7 cellular contexts compared by ENCODE assay signal in the genomic region with DNA sequence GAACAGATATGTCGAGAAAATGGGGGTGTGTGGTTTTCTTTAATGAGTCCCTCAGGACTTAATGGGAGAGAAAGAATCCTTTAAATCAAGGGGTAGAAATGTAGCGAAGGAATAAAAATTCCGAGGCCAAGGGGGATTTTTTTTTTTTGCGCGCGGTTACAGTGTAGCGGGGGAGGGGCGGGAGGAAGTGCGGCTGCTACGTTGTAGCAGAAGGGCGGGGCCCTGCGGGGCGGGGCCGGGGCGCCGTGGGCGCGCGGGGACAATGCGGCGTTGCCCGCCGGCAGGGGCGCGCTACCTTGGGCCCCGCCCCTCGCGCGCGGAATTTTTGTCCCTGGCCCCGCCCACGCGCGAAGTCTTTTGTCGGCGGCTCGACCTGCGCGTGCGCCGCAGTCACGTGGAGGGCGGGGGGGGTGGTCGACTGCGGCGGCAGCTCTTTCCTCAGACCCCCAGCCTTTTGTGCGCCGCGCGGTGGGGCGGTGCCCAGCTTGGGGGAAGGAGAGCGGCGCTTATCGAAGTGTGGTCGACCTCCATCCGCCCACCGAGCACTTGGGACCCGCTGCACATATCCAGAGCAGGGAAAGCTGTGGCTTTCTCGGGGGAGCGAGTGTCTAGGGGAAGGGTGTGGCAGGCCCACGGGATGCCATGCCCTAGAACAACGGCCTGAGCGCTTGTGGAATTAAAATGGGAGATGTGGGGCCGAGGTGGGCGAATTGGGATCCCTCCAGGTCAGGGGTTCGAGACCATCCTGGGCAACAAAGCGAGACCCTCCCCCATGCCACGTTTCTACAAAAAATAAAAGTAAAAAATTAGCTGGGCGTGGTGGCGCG. TPM values are rescaled to one million over a fixed set of nuclear protein-coding genes. Genes with fewer than 3 reads are reported as not detected.
DNase-seq lines count a peak whose midpoint lies in the region; ATAC-seq and TF ChIP-seq lines count a peak whose summit lies in the region.

No MANE protein-coding gene starts in this region.

- DNase-seq in IMR-90 (peak; percentile 87), OCI-LY7 (ENCODE audit: low spot score) (peak; percentile 93), activated T-cell treated with anti-CD3 and anti-CD28 coated beads for 24 hours (ENCODE audit: low read depth) (peak; percentile 92), epithelial cell of esophagus (ENCODE audit: low read depth) (peak; percentile 90), mucosa of descending colon (peak; percentile 93 to 95 (median 94))
- DNase-seq in stimulated activated CD8-positive, alpha-beta memory T cell treated with anti-CD3 and anti-CD28 coated beads, Interleukin-2, amount 100 ng/mL, for 48 hours (ENCODE audit: low read depth in 2 of 2): peak; percentile 93 to 97

- H3K23ac ChIP-seq in IMR-90 (ENCODE audit: low read depth, low read length): peak overlapping the region; percentile 92

- H3K36me3 ChIP-seq in IMR-90 (ENCODE audit: control insufficient read depth, insufficient read depth, low read length): peaks cover 37% of the 10 kb centered on the region
- H3K36me3 ChIP-seq in OCI-LY7 (ENCODE audit: insufficient read depth, low read length): peaks cover 65% of the 10 kb centered on the region
- H3K36me3 ChIP-seq in mucosa of descending colon (ENCODE audit: low read depth): peaks cover 4% of the 10 kb centered on the region

- H3K9me3 ChIP-seq in IMR-90 (ENCODE audit: control insufficient read depth, insufficient read depth, low read length) (no peaks in the 10 kb centered on the region), OCI-LY7 (ENCODE audit: low read length) (no peaks in the 10 kb centered on the region), mucosa of descending colon (no peaks in the 10 kb centered on the region)

- no peak overlapping the region for H2BK15ac ChIP-seq in IMR-90 (ENCODE audit: low read depth, low read length)

- H3K9me2 ChIP-seq in OCI-LY7 (ENCODE audit: insufficient read depth, low read length): no peaks in the 10 kb centered on the region

- TF ChIP-seq RAD21 in IMR-90 (IDR thresholded peaks at IDR 0.05; ENCODE audit: low read length): no peak; the same call in 1 of the 2 replicates

- peak overlapping the region; percentile 98 for H2AK9ac ChIP-seq in IMR-90 (replicated peaks; ENCODE audit: low read depth, low read length, poor library complexity)

- H3K56ac ChIP-seq in IMR-90 (ENCODE audit: extremely low read depth, insufficient read depth, low read length): peak overlapping the region; percentile 100

- peak; percentile 13 for ATAC-seq in GM18520 (IDR thresholded peaks at IDR 0.05; ENCODE audit: unreplicated experiment)
- ATAC-seq in IMR-90 (ENCODE audit: low read depth): peak; percentile 40
- ATAC-seq in mucosa of descending colon: peak; percentile 70

- H2AK5ac ChIP-seq in IMR-90 (ENCODE audit: low read depth, low read length): peak overlapping the region; percentile 89

- intact Hi-C loops in IMR-90 (cut with micrococcal nuclease): loop anchor here (1.0 to 2.0 kb wide), 4 partner anchors 35 to 105 kb away; a partner anchor contains a TSS
- intact Hi-C loops in OCI-LY7 (cut with micrococcal nuclease; ENCODE audit: unreplicated experiment): loop anchor here (1.0 to 5.0 kb wide), 3 partner anchors 39 to 164 kb away; a partner anchor contains a TSS
- intact Hi-C loops in mucosa of descending colon (cut with DNase I, micrococcal nuclease): loop anchor here (2.0 kb wide), 2 partner anchors 41 to 43 kb away; no protein-coding TSS in a partner anchor

- peaks cover 49% of the 10 kb centered on the region for H4K20me1 ChIP-seq in IMR-90 (ENCODE audit: insufficient read depth, low read length)
- peaks cover 35% of the 10 kb centered on the region for H4K20me1 ChIP-seq in OCI-LY7 (ENCODE audit: insufficient read depth, low read length)

- TF ChIP-seq CTCF in IMR-90 (conservative IDR thresholded peaks at IDR 0.05; ENCODE audit: low read depth, low read length) (peak; percentile 54), OCI-LY7 (conservative IDR thresholded peaks at IDR 0.05; ENCODE audit: low read length) (peak; percentile 48; the same call in 1 of the 2 replicates), epithelial cell of esophagus (IDR thresholded peaks at IDR 0.05; ENCODE audit: insufficient read depth, low read depth, low read length, missing control alignments) (no peak), mucosa of descending colon (IDR thresholded peaks at IDR 0.05) (peak; percentile 42)

- H3K4me1 ChIP-seq in IMR-90 (ENCODE audit: control insufficient read depth, insufficient read depth, low read length): peaks cover 4% of the 10 kb centered on the region
- H3K4me1 ChIP-seq in OCI-LY7 (ENCODE audit: insufficient read depth, low read length, poor library complexity, severe bottlenecking): peaks cover 48% of the 10 kb centered on the region
- peaks cover 28% of the 10 kb centered on the region for H3K4me1 ChIP-seq in mucosa of descending colon (ENCODE audit: low read depth)

- peaks cover 13 to 41% of the 10 kb centered on the region in 2 experiments for H3K79me1 ChIP-seq in IMR-90 (ENCODE audit: low read depth in 1 of 2, low read length in 2 of 2)

- H4K5ac ChIP-seq in IMR-90 (ENCODE audit: low read depth, low read length): peak overlapping the region; percentile 80

- peak overlapping the region; percentile 97 for H3K9ac ChIP-seq in IMR-90 (ENCODE audit: low read depth, low read length)

- no peak overlapping the region for H2BK20ac ChIP-seq in IMR-90 (ENCODE audit: low read depth, low read length)

- dilution Hi-C loops in IMR-90 (cut with HindIII; ENCODE audit: low sequenced_read_pairs, unreplicated experiment): no loop called here

- peak overlapping the region; percentile 49 to 79 for H4K8ac ChIP-seq in IMR-90 (ENCODE audit: low read depth in 2 of 2, low read length in 2 of 2)

- POLR2A ChIA-PET in IMR-90 (lab: Charles Lee; ENCODE audit: unreplicated experiment): interaction anchor here (0.6 to 1.9 kb wide), 8 partner anchors 26 to 49 kb away, joined by 3 to 7 read pairs (median 5); no protein-coding TSS in a partner anchor
- POLR2A ChIA-PET in OCI-LY7 (lab: Charles Lee): interaction anchor here (0.6 to 6.0 kb wide), 9 partner anchors 9 to 106 kb away, joined by 3 to 71 read pairs (median 5); a partner anchor contains a TSS

- no peaks in the 10 kb centered on the region for H3K27me3 ChIP-seq in IMR-90 (ENCODE audit: control insufficient read depth, insufficient read depth, low read length)

- peak overlapping the region; percentile 53 for H2BK120ac ChIP-seq in IMR-90 (ENCODE audit: low read depth, low read length)

- peaks cover 85% of the 10 kb centered on the region for H3K79me2 ChIP-seq in OCI-LY7 (ENCODE audit: insufficient read depth, low read depth, low read length)

- peak overlapping the region; percentile 92 for H3K4me3 ChIP-seq in IMR-90 (ENCODE audit: insufficient read depth, low read depth, low read length)
- H3K4me3 ChIP-seq in OCI-LY7 (ENCODE audit: low read depth, low read length, poor library complexity, severe bottlenecking): peak overlapping the region; percentile 91
- peak overlapping the region; percentile 68 for H3K4me3 ChIP-seq in epithelial cell of esophagus (ENCODE audit: low read length)
- peak overlapping the region; percentile 92 for H3K4me3 ChIP-seq in mucosa of descending colon

- H2AFZ ChIP-seq in IMR-90 (replicated peaks; ENCODE audit: low read length, poor library complexity) (peak overlapping the region; percentile 78), OCI-LY7 (ENCODE audit: low read length) (no peak overlapping the region)

- H3K9me1 ChIP-seq in IMR-90 (ENCODE audit: insufficient read depth, low read length): peaks cover 10% of the 10 kb centered on the region

- H3K18ac ChIP-seq in IMR-90 (ENCODE audit: low read depth, low read length): peak overlapping the region; percentile 35

- TF ChIP-seq POLR2A in IMR-90 (IDR thresholded peaks at IDR 0.05; ENCODE audit: low read depth, low read length): peak; percentile 76

- BruUV-seq in IMR-90 (replicated peaks; lab: Mats Ljungman, UMichigan): no TSS peak
- no TSS peak for BruUV-seq in OCI-LY7 (replicated peaks; lab: Mats Ljungman, UMichigan)

- H4K91ac ChIP-seq in IMR-90 (ENCODE audit: insufficient read depth, low read depth, low read length): peak overlapping the region; percentile 84

- H3K4me2 ChIP-seq in IMR-90 (ENCODE audit: low read depth, low read length) (peak overlapping the region; percentile 88), OCI-LY7 (ENCODE audit: low read length) (peak overlapping the region; percentile 95)

- in situ Hi-C loops in IMR-90 (cut with MboI; ENCODE audit: low sequenced_read_pairs): loop anchor here (5.0 kb wide), 1 partner anchor 39 kb away; no protein-coding TSS in a partner anchor

- peak overlapping the region; percentile 98 for H3K27ac ChIP-seq in IMR-90 (ENCODE audit: insufficient read depth, low read length)
- peak overlapping the region; percentile 97 for H3K27ac ChIP-seq in OCI-LY7 (ENCODE audit: low read depth, low read length, poor library complexity, severe bottlenecking)

- 1% methylated on average over 24 of the region's 71 CpGs; no CpG with 5 or more reads in 1 of the 2 experiments for WGBS in IMR-90 (ENCODE audit: extremely low coverage in 2 of 2, insufficient read length in 1 of 2), 2 experiments

- H2BK5ac ChIP-seq in IMR-90 (ENCODE audit: low read depth, low read length, poor library complexity, severe bottlenecking): peak overlapping the region; percentile 91

- CTCF ChIA-PET in IMR-90 (lab: Yijun Ruan, JAX) (interaction anchor here (1.6 to 1.7 kb wide), 2 partner anchors 41 to 43 kb away, joined by 3 to 12 read pairs; no protein-coding TSS in a partner anchor), OCI-LY7 (lab: Charles Lee; ENCODE audit: unreplicated experiment) (interaction anchor here (0.6 to 2.0 kb wide), 3 partner anchors 9 to 42 kb away, joined by 3 to 7 read pairs (median 7); no protein-coding TSS in a partner anchor)

- peak overlapping the region; percentile 89 for H3K4ac ChIP-seq in IMR-90 (ENCODE audit: low read depth, low read length)

- H3K14ac ChIP-seq in IMR-90 (replicated peaks; ENCODE audit: low read depth, low read length): peak overlapping the region; percentile 98

RNA-seq across cellular contexts. Expression of a gene that starts 1.3 kb away (rescaled TPM):
- total RNA-seq in IMR-90 (2012; rRNA removed) (1,207 and 1,401 TPM in 2 replicates), OCI-LY7 (2022) (1,244 and 1,350 TPM in 2 replicates), mucosa of descending colon (100 to 1,000 TPM; 113 to 328 (median 307) TPM)
- polyA plus RNA-seq in IMR-90 (2012; rRNA removed): 2,004 and 2,008 TPM in 2 replicates
- polyA plus RNA-seq in IMR-90 (2012; cell fraction: cytosol; rRNA removed): 811 and 1,574 TPM in 2 replicates
- polyA plus RNA-seq in IMR-90 (2012; cell fraction: nucleus; rRNA removed; ENCODE audit: low replicate concordance): 419 and 725 TPM in 2 replicates
- total RNA-seq in OCI-LY7 (2014; rRNA removed; shearing (Covaris generic)): 1,287 and 1,346 TPM in 2 replicates

RNA-seq across cellular contexts. Expression of a gene that starts 4.3 kb away (rescaled TPM):
- 3.6 and 4.5 TPM in 2 replicates for total RNA-seq in IMR-90 (2012; rRNA removed)
- 12.1 and 12.4 TPM in 2 replicates for polyA plus RNA-seq in IMR-90 (2012; rRNA removed)
- 6.0 and 8.0 TPM in 2 replicates for polyA plus RNA-seq in IMR-90 (2012; cell fraction: cytosol; rRNA removed)
- 30.2 and 33.9 TPM in 2 replicates for polyA plus RNA-seq in IMR-90 (2012; cell fraction: nucleus; rRNA removed; ENCODE audit: low replicate concordance)
- 35.0 and 41.6 TPM in 2 replicates for total RNA-seq in OCI-LY7 (2014; rRNA removed; shearing (Covaris generic))
- total RNA-seq in OCI-LY7 (2022): 107 and 133 TPM in 2 replicates
- 10 to 100 TPM; 15.2 to 34.3 (median 29.5) TPM for total RNA-seq in mucosa of descending colon

RNA-seq across cellular contexts. Expression of a gene that starts 21.1 kb away (rescaled TPM):
- total RNA-seq in IMR-90 (2012; rRNA removed) (96.2 and 104 TPM in 2 replicates), OCI-LY7 (2022) (108 and 117 TPM in 2 replicates), mucosa of descending colon (100 to 1,000 TPM; 133 to 175 (median 152) TPM)
- polyA plus RNA-seq in IMR-90 (2012; rRNA removed): 161 and 162 TPM in 2 replicates
- 135 and 169 TPM in 2 replicates for polyA plus RNA-seq in IMR-90 (2012; cell fraction: cytosol; rRNA removed)
- 193 and 211 TPM in 2 replicates for polyA plus RNA-seq in IMR-90 (2012; cell fraction: nucleus; rRNA removed; ENCODE audit: low replicate concordance)
- 66.7 and 70.7 TPM in 2 replicates for total RNA-seq in OCI-LY7 (2014; rRNA removed; shearing (Covaris generic))

RNA-seq across cellular contexts. Expression of a gene that starts 22.9 kb away (rescaled TPM):
- 38.4 and 65.8 TPM in 2 replicates for total RNA-seq in IMR-90 (2012; rRNA removed)
- polyA plus RNA-seq in IMR-90 (2012; rRNA removed): 159 and 163 TPM in 2 replicates
- polyA plus RNA-seq in IMR-90 (2012; cell fraction: cytosol; rRNA removed): 156 and 229 TPM in 2 replicates
- polyA plus RNA-seq in IMR-90 (2012; cell fraction: nucleus; rRNA removed; ENCODE audit: low replicate concordance): 349 and 418 TPM in 2 replicates
- 0.51 and 2.8 TPM in 2 replicates for total RNA-seq in OCI-LY7 (2014; rRNA removed; shearing (Covaris generic))
- 1.3 and 1.6 TPM in 2 replicates for total RNA-seq in OCI-LY7 (2022)
- 100 to 1,000 TPM in 1 of 3 donors, 10 to 100 TPM in 2; 64.0 to 183 (median 67.6) TPM for total RNA-seq in mucosa of descending colon

RNA-seq across cellular contexts. Expression of a gene that starts 30.6 kb away (rescaled TPM):
- total RNA-seq in IMR-90 (2012; rRNA removed) (1.7 and 2.2 TPM in 2 replicates), OCI-LY7 (2022) (36.7 and 44.0 TPM in 2 replicates), mucosa of descending colon (10 to 100 TPM in 1 of 3 donors, 1 to 10 TPM in 2; 4.3 to 10.2 (median 6.1) TPM)
- 27.0 and 29.1 TPM in 2 replicates for polyA plus RNA-seq in IMR-90 (2012; rRNA removed)
- polyA plus RNA-seq in IMR-90 (2012; cell fraction: cytosol; rRNA removed): 21.0 and 21.9 TPM in 2 replicates
- 15.5 and 15.8 TPM in 2 replicates for polyA plus RNA-seq in IMR-90 (2012; cell fraction: nucleus; rRNA removed; ENCODE audit: low replicate concordance)
- total RNA-seq in OCI-LY7 (2014; rRNA removed; shearing (Covaris generic)): 13.6 and 18.6 TPM in 2 replicates

Comparison
In these comparisons a context has a peak if more than half of its experiments do, and no peak if none do; other contexts are left out.
1. Peak in every context shown above with its lines: DNase-seq, ATAC-seq, H3K4me3 ChIP-seq and H3K27ac ChIP-seq.
2. ATAC-seq: peak in every context shown above with its lines; median percentile 70 in mucosa of descending colon; 40 in IMR-90; 13 in GM18520.